Comparison of ENCODE assay signal across 10 cellular contexts in genomic region chr5:68369436-68370125, GRCh38.
A peak's percentile ranks its signal among the peaks of the same experiment; 100 is the strongest.
DNase-seq lines count a peak whose midpoint lies in the region; ATAC-seq and TF ChIP-seq lines count a peak whose summit lies in the region.
"Had no signal": no experiment of that assay in that cellular context is flagged by ENCODE, and none has a peak within 500 bp of the region (broad histone marks: within the 10 kb centered on the region; RNA-seq: fewer than 3 reads in every experiment).

No MANE protein-coding gene starts in this region.

- H3K9me3 Mint-ChIP-seq in activated naive CD8-positive, alpha-beta T cell treated with anti-CD3 and anti-CD28 coated beads for 36 hours, result no peaks in the 10 kb centered on the region

- H3K36me3 ChIP-seq in BLaER1, result no peaks in the 10 kb centered on the region
- H3K36me3 ChIP-seq in upper lobe of right lung, result no peaks in the 10 kb centered on the region
- H3K36me3 ChIP-seq in prostate gland, result no peaks in the 10 kb centered on the region
- H3K36me3 ChIP-seq in Karpas-422 (ENCODE audit: insufficient read depth, low read length), result no peaks in the 10 kb centered on the region

- H3K27ac ChIP-seq in BLaER1 (no peak overlapping the region), upper lobe of right lung (no peak overlapping the region), prostate gland (no peak overlapping the region), Karpas-422 (ENCODE audit: low read length) (no peak overlapping the region)

- H3K79me2 ChIP-seq in Karpas-422 (ENCODE audit: low read length), result no peaks in the 10 kb centered on the region

- H3K4me3 ChIP-seq in BLaER1, result no peak overlapping the region
- H3K4me3 ChIP-seq in upper lobe of right lung, result no peak overlapping the region
- no peak overlapping the region for H3K4me3 ChIP-seq in prostate gland
- H3K4me3 ChIP-seq in Karpas-422 (ENCODE audit: low read length), result no peak overlapping the region
- H3K4me3 ChIP-seq: lung had no signal

- ATAC-seq in GM19463 (IDR thresholded peaks at IDR 0.05; ENCODE audit: unreplicated experiment) (peak; percentile 72), HG03520 (IDR thresholded peaks at IDR 0.05; ENCODE audit: unreplicated experiment) (peak; percentile 72), upper lobe of right lung (no peak)

- H3K27me3 ChIP-seq in BLaER1 (no peaks in the 10 kb centered on the region), upper lobe of right lung (no peaks in the 10 kb centered on the region), prostate gland (replicated peaks; ENCODE audit: insufficient read depth) (no peaks in the 10 kb centered on the region), Karpas-422 (ENCODE audit: low read length) (no peaks in the 10 kb centered on the region)

- no peaks in the 10 kb centered on the region for H3K27me3 Mint-ChIP-seq in activated naive CD8-positive, alpha-beta T cell treated with anti-CD3 and anti-CD28 coated beads for 36 hours

- TF ChIP-seq POLR2A in prostate gland (IDR thresholded peaks at IDR 0.05), result no peak

- H3K9me3 ChIP-seq in BLaER1 (peaks cover 12% of the 10 kb centered on the region; the same call in 1 of the 2 replicates), upper lobe of right lung (no peaks in the 10 kb centered on the region), prostate gland (no peaks in the 10 kb centered on the region), Karpas-422 (ENCODE audit: low read length) (no peaks in the 10 kb centered on the region)

- no peak overlapping the region for H2AFZ ChIP-seq in Karpas-422 (ENCODE audit: low read length)

- WGBS in prostate gland, result 85% methylated on average over 7 of the region's 7 CpGs

- peak; percentile 46 for DNase-seq in activated naive CD8-positive, alpha-beta T cell treated with anti-CD3 and anti-CD28 coated beads for 36 hours
- DNase-seq in upper lobe of right lung (no peak), DMS53 treated with DMSO at 0.1 percent for 48 hours (lab: John Stamatoyannopoulos, UW; ENCODE audit: unreplicated experiment) (no peak), prostate gland (ENCODE audit: low spot score) (no peak), Karpas-422 (no peak)
- DNase-seq: aorta had no signal

- intact Hi-C loops in upper lobe of right lung (cut with DNase I), result no loop called here
- intact Hi-C loops in prostate gland (cut with DNase I), result no loop called here

- TF ChIP-seq CTCF in upper lobe of right lung (IDR thresholded peaks at IDR 0.05) (no peak), prostate gland (IDR thresholded peaks at IDR 0.05) (no peak)

- H3K4me1 ChIP-seq in BLaER1 (peaks cover 21% of the 10 kb centered on the region), upper lobe of right lung (no peaks in the 10 kb centered on the region), prostate gland (replicated peaks) (no peaks in the 10 kb centered on the region), Karpas-422 (ENCODE audit: low read length) (no peaks in the 10 kb centered on the region)

- H3K9me2 ChIP-seq in Karpas-422 (replicated peaks; ENCODE audit: insufficient read depth, low read length), result no peaks in the 10 kb centered on the region

- H3K4me2 ChIP-seq in BLaER1, result peak overlapping the region; percentile 50
- no peak overlapping the region for H3K4me2 ChIP-seq in Karpas-422 (ENCODE audit: low read depth, low read length, poor library complexity, severe bottlenecking)

- peak overlapping the region; percentile 76 for H3K27ac Mint-ChIP-seq in activated naive CD8-positive, alpha-beta T cell treated with anti-CD3 and anti-CD28 coated beads for 36 hours

- H3K36me3 Mint-ChIP-seq in activated naive CD8-positive, alpha-beta T cell treated with anti-CD3 and anti-CD28 coated beads for 36 hours, result peaks cover 2% of the 10 kb centered on the region

- H3K4me1 Mint-ChIP-seq in activated naive CD8-positive, alpha-beta T cell treated with anti-CD3 and anti-CD28 coated beads for 36 hours, result peaks cover 36% of the 10 kb centered on the region

- H4K20me1 ChIP-seq in BLaER1 (no peaks in the 10 kb centered on the region), Karpas-422 (ENCODE audit: insufficient read depth, low read depth, low read length) (no peaks in the 10 kb centered on the region)

- peak overlapping the region; percentile 29 for H3K4me3 Mint-ChIP-seq in activated naive CD8-positive, alpha-beta T cell treated with anti-CD3 and anti-CD28 coated beads for 36 hours

- H3K9ac ChIP-seq in BLaER1 (no peak overlapping the region), Karpas-422 (ENCODE audit: low read length) (no peak overlapping the region)
